In genomic region chr20:32064667-32065066, GRCh38 we compare ENCODE assay signal across 30 cellular contexts. TPM values are rescaled to one million over a fixed set of nuclear protein-coding genes. Genes with fewer than 3 reads are reported as not detected.
DNase-seq lines count a peak whose midpoint lies in the region; ATAC-seq, FAIRE-seq and TF ChIP-seq lines count a peak whose summit lies in the region.
"Had no signal": no experiment of that assay in that cellular context is flagged by ENCODE, and none has a peak within 500 bp of the region (broad histone marks: within the 10 kb centered on the region; RNA-seq: fewer than 3 reads in every experiment).

No MANE protein-coding gene starts in this region.

- intact Hi-C loops in left colon (cut with DNase I, micrococcal nuclease), result no loop called here
- intact Hi-C loops in naive thymus-derived CD4-positive, alpha-beta T cell (cut with micrococcal nuclease), result no loop called here

- peaks cover 9 to 40% (median 28%) of the 10 kb centered on the region in 5 donors for H3K27me3 Mint-ChIP-seq in naive thymus-derived CD4-positive, alpha-beta T cell

- H3K36me3 Mint-ChIP-seq in naive thymus-derived CD4-positive, alpha-beta T cell, result no peaks in the 10 kb centered on the region
- H3K36me3 Mint-ChIP-seq: activated naive CD8-positive, alpha-beta T cell treated with anti-CD3 and anti-CD28 coated beads for 36 hours; WTC11 had no signal

- POLR2A ChIA-PET in naive thymus-derived CD4-positive, alpha-beta T cell (lab: Charles Lee), result no interaction called here

- H3K4me1 Mint-ChIP-seq in naive thymus-derived CD4-positive, alpha-beta T cell, result peaks cover 0 to 17% (median 0%) of the 10 kb centered on the region in 7 donors
- H3K4me1 Mint-ChIP-seq: activated T-helper 17 cell treated with anti-CD3 and anti-CD28 coated beads, Interleukin-2, amount 50 U/mL, for 72 hours; neural crest cell had no signal

- TF ChIP-seq CTCF in HL-60 (IDR thresholded peaks at IDR 0.05; ENCODE audit: insufficient read depth, low read length), result no peak

- no peaks in the 10 kb centered on the region for H3K9me3 ChIP-seq in naive thymus-derived CD4-positive, alpha-beta T cell (ENCODE audit: control insufficient read depth in 2 of 3, low read length in 3 of 3)
- H3K9me3 ChIP-seq: upper lobe of left lung had no signal

- CTCF ChIA-PET in naive thymus-derived CD4-positive, alpha-beta T cell (lab: Charles Lee), result no interaction called here

- no peaks in the 10 kb centered on the region for H3K4me1 ChIP-seq in naive thymus-derived CD4-positive, alpha-beta T cell (ENCODE audit: control insufficient read depth in 2 of 2, insufficient read depth in 2 of 2, low read length in 2 of 2)

- ATAC-seq in left colon, result no peak
- no peak for ATAC-seq in naive thymus-derived CD4-positive, alpha-beta T cell
- ATAC-seq: activated T-helper 17 cell treated with anti-CD3 and anti-CD28 coated beads, Interleukin-2, amount 50 U/mL, for 72 hours; WTC11 had no signal

- H3K4me3 Mint-ChIP-seq in naive thymus-derived CD4-positive, alpha-beta T cell, result no peak overlapping the region
- H3K4me3 Mint-ChIP-seq: activated naive CD8-positive, alpha-beta T cell treated with anti-CD3 and anti-CD28 coated beads for 36 hours; activated T-helper 17 cell treated with anti-CD3 and anti-CD28 coated beads, Interleukin-2, amount 50 U/mL, for 72 hours; neural crest cell; WTC11 had no signal

- no peaks in the 10 kb centered on the region for H3K27me3 ChIP-seq in HL-60 (ENCODE audit: insufficient read depth, poor library complexity, severe bottlenecking)
- H3K27me3 ChIP-seq in naive thymus-derived CD4-positive, alpha-beta T cell (ENCODE audit: control insufficient read depth in 2 of 2, insufficient read depth in 2 of 2, low read length in 2 of 2), result no peaks in the 10 kb centered on the region
- H3K27me3 ChIP-seq: upper lobe of left lung had no signal

- peaks cover 0 to 4% (median 0%) of the 10 kb centered on the region in 11 donors for H3K9me3 Mint-ChIP-seq in naive thymus-derived CD4-positive, alpha-beta T cell
- H3K9me3 Mint-ChIP-seq: activated naive CD8-positive, alpha-beta T cell treated with anti-CD3 and anti-CD28 coated beads for 36 hours; activated T-helper 17 cell treated with anti-CD3 and anti-CD28 coated beads, Interleukin-2, amount 50 U/mL, for 72 hours; neural crest cell; WTC11 had no signal

- no peak for TF ChIP-seq POLR2A in GM12892 (IDR thresholded peaks at IDR 0.05; ENCODE audit: low read depth, low read length)

- H3K27ac ChIP-seq in HL-60 (replicated peaks), result peak overlapping the region; percentile 34; the same call in 1 of the 2 replicates
- no peak overlapping the region for H3K27ac ChIP-seq in naive thymus-derived CD4-positive, alpha-beta T cell (ENCODE audit: low read depth, low read length)

- H3K4me3 ChIP-seq in HL-60 (replicated peaks; ENCODE audit: insufficient read depth, low read length), result no peak overlapping the region
- H3K4me3 ChIP-seq in naive thymus-derived CD4-positive, alpha-beta T cell (ENCODE audit: low read length), result no peak overlapping the region
- H3K4me3 ChIP-seq: lung, skin epidermis, upper lobe of left lung had no signal

- no peaks in the 10 kb centered on the region for H3K36me3 ChIP-seq in naive thymus-derived CD4-positive, alpha-beta T cell (ENCODE audit: control insufficient read depth in 2 of 3, insufficient read depth in 3 of 3, low read length in 3 of 3)
- H3K36me3 ChIP-seq: upper lobe of left lung had no signal

- DNase-seq in Ammon's horn (ENCODE audit: low spot score) (peak; percentile 35), GM12892 (ENCODE audit: insufficient read length) (no peak), HL-60 (ENCODE audit: low read depth in 1 of 2, low spot score in 1 of 2) (no peak), medulla oblongata (ENCODE audit: extremely low spot score) (peak; percentile 16), NCI-H774 (lab: John Stamatoyannopoulos, UW) (no peak), left colon (no peak), NCI-H1694 (lab: John Stamatoyannopoulos, UW) (no peak)
- no peak for DNase-seq in naive thymus-derived CD4-positive, alpha-beta T cell
- DNase-seq: activated CD8-positive, alpha-beta memory T cell treated with anti-CD3 and anti-CD28 coated beads, Interleukin-2, amount 50 U/mL, for 48 hours; activated naive CD8-positive, alpha-beta T cell treated with anti-CD3 and anti-CD28 coated beads for 36 hours; AML-193; caudate nucleus; dermis blood vessel endothelial cell; DND-41; NCI-H1092; NCI-H187 treated with DMSO at 0.1 percent for 48 hours; NCI-H526 treated with DMSO at 0.1 percent for 48 hours; stimulated activated CD4-positive, alpha-beta T cell treated with anti-CD3 and anti-CD28 coated beads, Interleukin-2, amount 100 ng/mL, for 24 hours; T1000; upper lobe of left lung had no signal

- peak; percentile 91 for FAIRE-seq in GM12892 (lab: Jason Lieb, UNC)
- FAIRE-seq: A204.1, astrocyte, endometrium had no signal

- no peak overlapping the region for H3K27ac Mint-ChIP-seq in naive thymus-derived CD4-positive, alpha-beta T cell
- H3K27ac Mint-ChIP-seq: activated naive CD8-positive, alpha-beta T cell treated with anti-CD3 and anti-CD28 coated beads for 36 hours; activated T-helper 17 cell treated with anti-CD3 and anti-CD28 coated beads, Interleukin-2, amount 50 U/mL, for 72 hours; WTC11 had no signal

RNA-seq across cellular contexts. Expression of gene HCK, which starts 12.6 kb away (rescaled TPM):
- polyA plus RNA-seq in GM12892 (2012; ENCODE audit: missing spikeins), result 70.4 TPM
- total RNA-seq in left colon, result 1 to 10 TPM; 5.5 to 9.7 TPM
- total RNA-seq in naive thymus-derived CD4-positive, alpha-beta T cell, result 100 to 1,000 TPM in 1 of 5 experiments, 10 to 100 TPM in 1, 1 to 10 TPM in 2, under 1 TPM in 1; 0.51 to 129 (median 1.9) TPM
- under 1 TPM; 0.09 to 0.46 TPM for polyA plus RNA-seq in naive thymus-derived CD4-positive, alpha-beta T cell
- total RNA-seq: activated naive CD8-positive, alpha-beta T cell treated with anti-CD3 and anti-CD28 coated beads for 36 hours; dermis blood vessel endothelial cell; H4; neural crest cell; pulmonary artery endothelial cell had no signal

RNA-seq across cellular contexts. Expression of gene TM9SF4, which starts 44.8 kb away (rescaled TPM):
- 22.0 TPM for polyA plus RNA-seq in GM12892 (2012; ENCODE audit: missing spikeins)
- total RNA-seq in left colon, result 10 to 100 TPM; 62.2 to 78.5 TPM
- 10 to 100 TPM; 35.2 to 61.0 (median 41.5) TPM for total RNA-seq in naive thymus-derived CD4-positive, alpha-beta T cell
- polyA plus RNA-seq in naive thymus-derived CD4-positive, alpha-beta T cell, result 10 to 100 TPM; 31.2 to 48.0 TPM

RNA-seq across cellular contexts. Expression of gene CCM2L, which starts 54.4 kb away (rescaled TPM):
- not detected for polyA plus RNA-seq in GM12892 (2012; ENCODE audit: missing spikeins)
- total RNA-seq in left colon, result 1 to 10 TPM; 1.7 to 2.0 TPM
- not detected for total RNA-seq in naive thymus-derived CD4-positive, alpha-beta T cell
- not detected for polyA plus RNA-seq in naive thymus-derived CD4-positive, alpha-beta T cell
- total RNA-seq: activated naive CD8-positive, alpha-beta T cell treated with anti-CD3 and anti-CD28 coated beads for 36 hours; activated T-helper 17 cell treated with anti-CD3 and anti-CD28 coated beads, Interleukin-2, amount 50 U/mL, for 72 hours had no signal

Comparison
In these comparisons a context has a peak if more than half of its experiments do, and no peak if none do; other contexts are left out.
1. DNase-seq: peak in Ammon's horn (single experiment) and medulla oblongata (single experiment); none in GM12892 (single experiment), HL-60 (0 of 2), NCI-H774 (single experiment), left colon (0 of 2), naive thymus-derived CD4-positive, alpha-beta T cell (0 of 9) and NCI-H1694 (single experiment).